8 cellular contexts compared by ENCODE assay signal in the genomic region with DNA sequence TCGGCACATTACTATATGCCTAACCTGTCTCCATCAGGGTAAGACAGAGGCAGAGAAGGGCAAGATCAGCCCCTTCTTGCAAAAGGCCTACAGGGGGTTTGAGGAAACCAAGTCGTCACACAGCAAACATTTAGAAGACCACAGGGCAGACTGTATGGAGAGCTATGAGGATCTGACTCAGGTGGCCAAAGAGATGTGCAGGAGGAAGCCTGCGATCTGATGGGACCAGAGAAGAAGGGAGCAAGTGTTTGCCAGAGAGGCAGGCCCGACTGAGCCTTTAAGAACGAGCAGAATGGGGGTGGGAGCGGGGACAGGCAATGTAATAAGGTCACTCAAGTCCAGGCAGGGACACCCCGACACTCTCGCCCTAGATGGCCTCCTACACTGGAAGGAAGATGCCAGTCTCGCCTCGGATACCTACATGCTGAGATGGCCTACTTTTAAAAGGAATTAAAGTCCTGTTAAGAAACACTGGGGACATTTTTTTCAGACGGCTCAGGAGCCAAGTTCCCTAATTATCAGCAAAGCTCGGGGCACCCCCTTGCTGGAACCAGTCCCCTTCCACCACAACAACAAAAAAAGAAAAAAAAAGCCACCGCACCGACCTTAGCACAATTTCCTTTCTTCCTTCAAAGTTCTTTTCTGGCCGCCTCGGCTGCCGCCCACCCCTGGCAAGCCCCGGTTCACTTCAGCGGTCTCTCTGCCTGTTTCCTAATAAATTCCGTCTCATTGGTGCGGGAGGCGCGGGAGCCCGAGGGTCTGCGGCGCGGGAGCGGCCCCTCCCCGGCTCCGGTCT. TPM values are rescaled to one million over a fixed set of nuclear protein-coding genes. Genes with fewer than 3 reads are reported as not detected.
A peak's percentile ranks its signal among the peaks of the same experiment; 100 is the strongest.
DNase-seq lines count a peak whose midpoint lies in the region; ATAC-seq and TF ChIP-seq lines count a peak whose summit lies in the region.

No MANE protein-coding gene starts in this region.

- peak overlapping the region; percentile 90 for H3K4me3 Mint-ChIP-seq in natural killer cell treated with Interleukin-12 subunit alpha and Interleukin-12 subunit beta and Interleukin-15 and Interleukin-18, amount 100 ng/mL, for 72 hours

- no peaks in the 10 kb centered on the region for H3K36me3 ChIP-seq in GM06990 (ENCODE audit: control insufficient read depth, insufficient read depth, low read length)

- H3K27me3 ChIP-seq in GM06990 (replicated peaks; ENCODE audit: control insufficient read depth, insufficient read depth, low read length) (no peaks in the 10 kb centered on the region), dorsolateral prefrontal cortex (no peaks in the 10 kb centered on the region)

- peak overlapping the region in 56 of 59 donors; percentile 18 to 99 (median 96) for H3K27ac ChIP-seq in dorsolateral prefrontal cortex

- no peak for ATAC-seq in natural killer cell treated with Interleukin-12 subunit alpha and Interleukin-12 subunit beta and Interleukin-15 and Interleukin-18, amount 100 ng/mL, for 72 hours
- ATAC-seq in HG03354 (IDR thresholded peaks at IDR 0.05; ENCODE audit: poor library complexity, severe bottlenecking, unreplicated experiment) (no peak), GM19463 (IDR thresholded peaks at IDR 0.05; ENCODE audit: unreplicated experiment) (no peak)

- H3K9me3 Mint-ChIP-seq in natural killer cell treated with Interleukin-12 subunit alpha and Interleukin-12 subunit beta and Interleukin-15 and Interleukin-18, amount 100 ng/mL, for 72 hours, result no peaks in the 10 kb centered on the region

- TF ChIP-seq CTCF in GM06990 (IDR thresholded peaks at IDR 0.05; ENCODE audit: insufficient read depth, low read length, poor library complexity, severe bottlenecking), result no peak
- TF ChIP-seq CTCF in dorsolateral prefrontal cortex (IDR thresholded peaks at IDR 0.05 in 54 of 56, conservative IDR thresholded peaks at IDR 0.05 in 2 of 56; ENCODE audit: low read depth in 1 of 56, partially characterized antibody in 56 of 56), result no peak

- H3K4me1 Mint-ChIP-seq in natural killer cell treated with Interleukin-12 subunit alpha and Interleukin-12 subunit beta and Interleukin-15 and Interleukin-18, amount 100 ng/mL, for 72 hours (ENCODE audit: low read depth in 2 of 2), result peaks cover 40 to 44% of the 10 kb centered on the region in 2 donors

- H3K4me3 ChIP-seq in GM06990 (replicated peaks; ENCODE audit: low read depth, low read length) (peak overlapping the region; percentile 74), dorsolateral prefrontal cortex (peak overlapping the region; percentile 69 to 100 (median 93))

- H3K36me3 Mint-ChIP-seq in natural killer cell treated with Interleukin-12 subunit alpha and Interleukin-12 subunit beta and Interleukin-15 and Interleukin-18, amount 100 ng/mL, for 72 hours, result no peaks in the 10 kb centered on the region

- intact Hi-C loops in dorsolateral prefrontal cortex (cut with DNase I), result loop anchor here (5.0 kb wide), 4 partner anchors 42 to 178 kb away; partner anchors contain the start of genes CCT7 (in 1 of the 2), PRADC1 (in 1 of the 2) and RAB11FIP5 (in 1 of the 2)

- peak overlapping the region; percentile 64 to 78 for H3K27ac Mint-ChIP-seq in natural killer cell treated with Interleukin-12 subunit alpha and Interleukin-12 subunit beta and Interleukin-15 and Interleukin-18, amount 100 ng/mL, for 72 hours

- DNase-seq in GM06990 (ENCODE audit: extremely low read depth, insufficient read length) (no peak), NOMO-1 treated with dmso at 0.1 percent for 144 hours (lab: John Stamatoyannopoulos, UW; ENCODE audit: unreplicated experiment) (peak; percentile 26), dorsolateral prefrontal cortex (no peak), NCI-H2227 (lab: John Stamatoyannopoulos, UW; ENCODE audit: unreplicated experiment) (no peak), NCI-H345 (lab: John Stamatoyannopoulos, UW) (no peak)
- DNase-seq in natural killer cell treated with Interleukin-12 subunit alpha and Interleukin-12 subunit beta and Interleukin-15 and Interleukin-18, amount 100 ng/mL, for 72 hours (ENCODE audit: low spot score), result no peak

- no peaks in the 10 kb centered on the region for H3K27me3 Mint-ChIP-seq in natural killer cell treated with Interleukin-12 subunit alpha and Interleukin-12 subunit beta and Interleukin-15 and Interleukin-18, amount 100 ng/mL, for 72 hours

RNA-seq across cellular contexts. Expression of gene SFXN5, which starts 1.5 kb away (rescaled TPM):
- total RNA-seq in dorsolateral prefrontal cortex, result 100 to 1,000 TPM in 119 of 120 experiments, 10 to 100 TPM in 1; 82.7 to 370 (median 148) TPM
- total RNA-seq in natural killer cell treated with Interleukin-12 subunit alpha and Interleukin-12 subunit beta and Interleukin-15 and Interleukin-18, amount 100 ng/mL, for 72 hours, result 10 to 100 TPM; 27.3 to 32.4 TPM

RNA-seq across cellular contexts. Expression of gene RAB11FIP5, which starts 42.7 kb away (rescaled TPM):
- total RNA-seq in dorsolateral prefrontal cortex, result 10 to 100 TPM; 28.8 to 98.3 (median 66.8) TPM
- 10 to 100 TPM in 1 of 2 donors, 1 to 10 TPM in 1; 8.8 to 15.7 TPM for total RNA-seq in natural killer cell treated with Interleukin-12 subunit alpha and Interleukin-12 subunit beta and Interleukin-15 and Interleukin-18, amount 100 ng/mL, for 72 hours
